ENCODE assay signal across 9 cellular contexts in the genomic region with DNA sequence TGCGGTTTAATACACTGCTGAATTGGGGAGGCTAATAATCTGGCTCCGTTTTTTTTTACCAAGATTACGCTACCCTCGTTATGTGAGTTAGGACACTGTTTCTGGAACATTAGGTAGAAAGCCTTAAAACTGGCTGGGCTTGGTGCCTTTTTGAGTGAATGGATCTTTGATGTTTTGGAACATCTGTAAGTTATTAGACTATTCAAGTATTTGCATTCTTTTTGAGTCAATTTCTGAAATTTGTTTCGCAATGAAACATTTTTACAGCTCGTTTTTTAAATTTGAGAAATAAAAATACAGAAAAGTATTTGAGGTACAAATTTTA.
DNase-seq lines count a peak whose midpoint lies in the region; ATAC-seq and TF ChIP-seq lines count a peak whose summit lies in the region.
"Had no signal": no experiment of that assay in that cellular context is flagged by ENCODE, and none has a peak within 500 bp of the region (broad histone marks: within the 10 kb centered on the region; RNA-seq: fewer than 3 reads in every experiment).

No MANE protein-coding gene starts in this region.

- H3K4me3 Mint-ChIP-seq in MCF 10A (ENCODE audit: unreplicated experiment), result peak overlapping the region; percentile 97
- peak overlapping the region; percentile 91 for H3K4me3 Mint-ChIP-seq in activated T-helper 2 cell treated with anti-CD3 and anti-CD28 coated beads, Interferon-gamma antibody, Interleukin-2, Interleukin-4, amounts not matched to agents 10 μg/mL and 5 μg/mL and 100 μg/mL, durations not matched to agents 14 hours and 24 hours and 36 hours (ENCODE audit: low read depth)
- H3K4me3 Mint-ChIP-seq in memory B cell, result no peak overlapping the region

- H3K4me1 ChIP-seq in breast epithelium, result no peaks in the 10 kb centered on the region
- peaks cover 3 to 4% of the 10 kb centered on the region in 2 donors for H3K4me1 ChIP-seq in uterus

- H3K9me3 ChIP-seq in breast epithelium (no peaks in the 10 kb centered on the region), uterus (no peaks in the 10 kb centered on the region)
- H3K9me3 ChIP-seq: mucosa of descending colon had no signal

- DNase-seq in MCF 10A (ENCODE audit: unreplicated experiment) (no peak), breast epithelium (ENCODE audit: low spot score in 2 of 2) (no peak), memory B cell (ENCODE audit: low spot score in 2 of 2) (no peak), uterus (peak in 1 of 2 donors; percentile 41), coronary artery (ENCODE audit: low spot score) (no peak)
- DNase-seq in activated T-helper 2 cell treated with anti-CD3 and anti-CD28 coated beads, Interferon-gamma antibody, Interleukin-2, Interleukin-4, amounts not matched to agents 10 μg/mL and 5 μg/mL and 100 μg/mL, durations not matched to agents 14 hours and 24 hours and 36 hours (ENCODE audit: low spot score), result no peak
- no peak for DNase-seq in activated CD4-positive, CD25-positive, alpha-beta regulatory T cell treated with anti-CD3 and anti-CD28 coated beads, Interleukin-2, amount 50 U/mL, for 72 hours

- intact Hi-C loops in MCF 10A (cut with micrococcal nuclease) (loop anchor here (2.0 kb wide), 1 partner anchor 55 kb away; no protein-coding TSS in a partner anchor), breast epithelium (cut with DNase I; ENCODE audit: low total_unique reads) (no loop called here), uterus (cut with DNase I; ENCODE audit: low total_unique reads) (no loop called here)
- intact Hi-C loops in activated T-helper 2 cell treated with anti-CD3 and anti-CD28 coated beads, Interferon-gamma antibody, Interleukin-2, Interleukin-4, amounts not matched to agents 10 μg/mL and 5 μg/mL and 100 μg/mL, durations not matched to agents 14 hours and 24 hours and 36 hours (cut with micrococcal nuclease), result loop anchor here (1.0 to 10.0 kb wide), 5 partner anchors 53 to 187 kb away; a partner anchor contains a TSS

- H3K36me3 Mint-ChIP-seq in MCF 10A (ENCODE audit: insufficient read depth, unreplicated experiment) (peaks cover 26% of the 10 kb centered on the region), memory B cell (peaks cover 7% of the 10 kb centered on the region)
- H3K36me3 Mint-ChIP-seq in activated T-helper 2 cell treated with anti-CD3 and anti-CD28 coated beads, Interferon-gamma antibody, Interleukin-2, Interleukin-4, amounts not matched to agents 10 μg/mL and 5 μg/mL and 100 μg/mL, durations not matched to agents 14 hours and 24 hours and 36 hours (ENCODE audit: low read depth), result peaks cover 15% of the 10 kb centered on the region

- BruUV-seq in MCF 10A (replicated peaks; lab: Mats Ljungman, UMichigan), result no TSS peak

- H3K36me3 ChIP-seq in breast epithelium, result no peaks in the 10 kb centered on the region
- no peaks in the 10 kb centered on the region for H3K36me3 ChIP-seq in uterus

- no peak for TF ChIP-seq POLR2A in breast epithelium (IDR thresholded peaks at IDR 0.05)
- TF ChIP-seq POLR2A in uterus (IDR thresholded peaks at IDR 0.05), result no peak

- H3K4me3 ChIP-seq in breast epithelium (no peak overlapping the region), uterus (peak overlapping the region in 1 of 2 donors; percentile 62), coronary artery (no peak overlapping the region)

- POLR2A ChIA-PET in MCF 10A (lab: Yijun Ruan, JAX), result interaction anchor here (0.7 to 1.5 kb wide), 4 partner anchors 10 to 139 kb away, joined by 3 to 4 read pairs (median 3); a partner anchor contains a TSS

- H3K27ac Mint-ChIP-seq in MCF 10A (ENCODE audit: low read depth, unreplicated experiment) (peak overlapping the region; percentile 99), memory B cell (peak overlapping the region; percentile 95)
- peak overlapping the region; percentile 98 for H3K27ac Mint-ChIP-seq in activated T-helper 2 cell treated with anti-CD3 and anti-CD28 coated beads, Interferon-gamma antibody, Interleukin-2, Interleukin-4, amounts not matched to agents 10 μg/mL and 5 μg/mL and 100 μg/mL, durations not matched to agents 14 hours and 24 hours and 36 hours

- H3K4me1 Mint-ChIP-seq in MCF 10A (ENCODE audit: insufficient read depth, unreplicated experiment), result peaks cover 8% of the 10 kb centered on the region
- H3K4me1 Mint-ChIP-seq in activated T-helper 2 cell treated with anti-CD3 and anti-CD28 coated beads, Interferon-gamma antibody, Interleukin-2, Interleukin-4, amounts not matched to agents 10 μg/mL and 5 μg/mL and 100 μg/mL, durations not matched to agents 14 hours and 24 hours and 36 hours (ENCODE audit: low read depth), result peaks cover 11% of the 10 kb centered on the region
- peaks cover 6% of the 10 kb centered on the region for H3K4me1 Mint-ChIP-seq in memory B cell

- H3K27me3 Mint-ChIP-seq in MCF 10A (ENCODE audit: insufficient read depth, unreplicated experiment) (peaks cover 38% of the 10 kb centered on the region), memory B cell (peaks cover 5% of the 10 kb centered on the region)
- H3K27me3 Mint-ChIP-seq in activated T-helper 2 cell treated with anti-CD3 and anti-CD28 coated beads, Interferon-gamma antibody, Interleukin-2, Interleukin-4, amounts not matched to agents 10 μg/mL and 5 μg/mL and 100 μg/mL, durations not matched to agents 14 hours and 24 hours and 36 hours (ENCODE audit: low read depth), result peaks cover 11% of the 10 kb centered on the region

- no peaks in the 10 kb centered on the region for H3K9me3 Mint-ChIP-seq in MCF 10A (ENCODE audit: unreplicated experiment)
- H3K9me3 Mint-ChIP-seq in activated T-helper 2 cell treated with anti-CD3 and anti-CD28 coated beads, Interferon-gamma antibody, Interleukin-2, Interleukin-4, amounts not matched to agents 10 μg/mL and 5 μg/mL and 100 μg/mL, durations not matched to agents 14 hours and 24 hours and 36 hours, result no peaks in the 10 kb centered on the region
- H3K9me3 Mint-ChIP-seq in memory B cell, result no peaks in the 10 kb centered on the region

- ATAC-seq in memory B cell (ENCODE audit: low read depth) (no peak), GM21619 (IDR thresholded peaks at IDR 0.05; ENCODE audit: unreplicated experiment) (no peak)

- no peak for TF ChIP-seq CTCF in MCF 10A (IDR thresholded peaks at IDR 0.05; ENCODE audit: unreplicated experiment)
- no peak for TF ChIP-seq CTCF in breast epithelium (IDR thresholded peaks at IDR 0.05)
- TF ChIP-seq CTCF in uterus (IDR thresholded peaks at IDR 0.05), result no peak
- no peak for TF ChIP-seq CTCF in coronary artery (IDR thresholded peaks at IDR 0.05)

- H3K27ac ChIP-seq in breast epithelium, result peak overlapping the region in 1 of 2 donors; percentile 93
- H3K27ac ChIP-seq in uterus, result peak overlapping the region; percentile 96
- peak overlapping the region in 1 of 2 donors; percentile 95 for H3K27ac ChIP-seq in coronary artery

- CTCF ChIA-PET in MCF 10A (lab: Yijun Ruan, JAX), result interaction anchor here (1.0 kb wide), 1 partner anchor 140 kb away, joined by 5 read pairs; no protein-coding TSS in a partner anchor

- H3K27me3 ChIP-seq in breast epithelium (no peaks in the 10 kb centered on the region), uterus (no peaks in the 10 kb centered on the region)

Comparison
In these comparisons a context has a peak if more than half of its experiments do, and no peak if none do; other contexts are left out.
1. intact Hi-C loops: an anchor here in MCF 10A (2.0 kb wide) and activated T-helper 2 cell treated with anti-CD3 and anti-CD28 coated beads, Interferon-gamma antibody, Interleukin-2, Interleukin-4, amounts not matched to agents 10 μg/mL and 5 μg/mL and 100 μg/mL, durations not matched to agents 14 hours and 24 hours and 36 hours (1.0 to 10.0 kb wide); none called in breast epithelium and uterus.